24 cellular contexts compared by ENCODE assay signal in genomic region chr17:72518333-72518732, GRCh38.
DNase-seq lines count a peak whose midpoint lies in the region; ATAC-seq and TF ChIP-seq lines count a peak whose summit lies in the region.
"Had no signal": no experiment of that assay in that cellular context is flagged by ENCODE, and none has a peak within 500 bp of the region (broad histone marks: within the 10 kb centered on the region; RNA-seq: fewer than 3 reads in every experiment).

No MANE protein-coding gene starts in this region.

- no peak for TF ChIP-seq CTCF in VCaP (conservative IDR thresholded peaks at IDR 0.05)

- H3K27ac ChIP-seq in BLaER1, result no peak overlapping the region
- H3K27ac ChIP-seq in VCaP, result peak overlapping the region; percentile 95
- H3K27ac ChIP-seq in layer of hippocampus (ENCODE audit: low read depth, low read length), result peak overlapping the region; percentile 66
- no peak overlapping the region for H3K27ac ChIP-seq in rectal smooth muscle tissue (ENCODE audit: low read depth, low read length)
- H3K27ac ChIP-seq: epithelial cell of prostate, PC-9, psoas muscle, SJSA1, uterus had no signal

- no peak overlapping the region for H3K4me3 ChIP-seq in BLaER1
- peak overlapping the region; percentile 7 for H3K4me3 ChIP-seq in rectal smooth muscle tissue (ENCODE audit: low read length)
- H3K4me3 ChIP-seq: K562, PC-9, psoas muscle, SJSA1, smooth muscle cell, uterus had no signal

- H3K4me2 ChIP-seq in BLaER1, result peak overlapping the region; percentile 55
- H3K4me2 ChIP-seq: PC-9 had no signal

- H3K36me3 ChIP-seq in BLaER1 (no peaks in the 10 kb centered on the region), rectal smooth muscle tissue (ENCODE audit: control insufficient read depth, insufficient read depth, low read length) (no peaks in the 10 kb centered on the region)
- H3K36me3 ChIP-seq: SJSA1, uterus had no signal

- H3K4me1 ChIP-seq in BLaER1 (peaks cover 78% of the 10 kb centered on the region), rectal smooth muscle tissue (ENCODE audit: control insufficient read depth, insufficient read depth, low read length) (no peaks in the 10 kb centered on the region)
- H3K4me1 ChIP-seq: psoas muscle, uterus had no signal

- no peaks in the 10 kb centered on the region for H3K9me3 ChIP-seq in BLaER1
- H3K9me3 ChIP-seq: psoas muscle, SJSA1, uterus had no signal

- H3K27me3 ChIP-seq in BLaER1 (no peaks in the 10 kb centered on the region), layer of hippocampus (ENCODE audit: control insufficient read depth, insufficient read depth, low read length) (peaks cover 2% of the 10 kb centered on the region), rectal smooth muscle tissue (ENCODE audit: control insufficient read depth, insufficient read depth, low read length) (no peaks in the 10 kb centered on the region)
- H3K27me3 ChIP-seq: SJSA1, uterus had no signal

- H4K20me1 ChIP-seq in BLaER1, result no peaks in the 10 kb centered on the region

- no peak overlapping the region for H3K9ac ChIP-seq in BLaER1
- no peak overlapping the region for H3K9ac ChIP-seq in rectal smooth muscle tissue (ENCODE audit: low read length)

- DNase-seq in occipital lobe (lab: John Stamatoyannopoulos, UW) (no peak), retina (no peak)
- DNase-seq: ACHN; activated CD4-positive, alpha-beta T cell treated with anti-CD3 and anti-CD28 coated beads, Interleukin-2, amount 10 ng/mL, durations not matched to agents 7 days and 5 days; activated naive CD8-positive, alpha-beta T cell treated with anti-CD3 and anti-CD28 coated beads, Interleukin-2, amount 10 ng/mL, durations not matched to agents 7 days and 5 days; GOT3; kidney; mammary epithelial cell; NCI-H1694; PC-9; psoas muscle; stimulated activated CD4-positive, alpha-beta T cell treated with anti-CD3 and anti-CD28 coated beads, Interleukin-2, amount 100 ng/mL, for 48 hours; stimulated activated naive CD8-positive, alpha-beta T cell treated with anti-CD3 and anti-CD28 coated beads, Interleukin-15, Interleukin-2, amounts not matched to agents 100 U/mL and 50 U/mL, for 24 hours; uterus had no signal

- ATAC-seq in HG02759 (IDR thresholded peaks at IDR 0.05; ENCODE audit: unreplicated experiment) (no peak), GM18873 (IDR thresholded peaks at IDR 0.05; ENCODE audit: low FRiP score, unreplicated experiment) (no peak)
- ATAC-seq: K562; psoas muscle; stimulated activated naive CD8-positive, alpha-beta T cell treated with anti-CD3 and anti-CD28 coated beads, Interleukin-15, Interleukin-2, amounts not matched to agents 100 U/mL and 50 U/mL, for 24 hours had no signal

Comparison
In these comparisons a context has a peak if more than half of its experiments do, and no peak if none do; other contexts are left out.
1. H3K27ac ChIP-seq: peak in VCaP (single experiment) and layer of hippocampus (single experiment); none in BLaER1 (single experiment) and rectal smooth muscle tissue (single experiment).